Comparison of ENCODE assay signal across 10 cellular contexts in genomic region chr17:28908640-28909098, GRCh38. TPM values are rescaled to one million over a fixed set of nuclear protein-coding genes. Genes with fewer than 3 reads are reported as not detected.
A peak's percentile ranks its signal among the peaks of the same experiment; 100 is the strongest.
DNase-seq lines count a peak whose midpoint lies in the region; ATAC-seq, FAIRE-seq and TF ChIP-seq lines count a peak whose summit lies in the region.
"Had no signal": no experiment of that assay in that cellular context is flagged by ENCODE, and none has a peak within 500 bp of the region (broad histone marks: within the 10 kb centered on the region; RNA-seq: fewer than 3 reads in every experiment).

No MANE protein-coding gene starts in this region.

- peaks cover 73% of the 10 kb centered on the region for H3K36me3 Mint-ChIP-seq in MCF 10A (ENCODE audit: insufficient read depth, unreplicated experiment)

- FAIRE-seq in keratinocyte (lab: Jason Lieb, UNC), result peak; percentile 81

- no TSS peak for BruUV-seq in MCF 10A (replicated peaks; lab: Mats Ljungman, UMichigan)

- no peak overlapping the region for H3K9ac ChIP-seq in keratinocyte (ENCODE audit: control insufficient read depth, extremely low read depth, insufficient read depth, low read length)

- H3K36me3 ChIP-seq in keratinocyte (ENCODE audit: control insufficient read depth in 2 of 2, extremely low read depth in 1 of 2, insufficient read depth in 2 of 2, low read length in 2 of 2), result peaks cover 48 to 53% of the 10 kb centered on the region in 2 experiments

- H3K27ac Mint-ChIP-seq in MCF 10A (ENCODE audit: low read depth, unreplicated experiment), result peak overlapping the region; percentile 75
- H3K27ac Mint-ChIP-seq: T-helper 2 cell treated with Interferon-gamma antibody and Interleukin-4, amounts not matched to agents 5 μg/mL and 100 μg/mL, for 36 hours had no signal

- H3K4me1 Mint-ChIP-seq in MCF 10A (ENCODE audit: insufficient read depth, unreplicated experiment), result peaks cover 18% of the 10 kb centered on the region

- POLR2A ChIA-PET in MCF 10A (lab: Yijun Ruan, JAX), result interaction anchor here (0.7 to 4.5 kb wide), 12 partner anchors 10 to 189 kb away, joined by 3 to 21 read pairs (median 6); partner anchors contain the start of genes FLOT2, NEK8, PHF12 and RPL23A

- ATAC-seq in HG03135 (IDR thresholded peaks at IDR 0.05; ENCODE audit: unreplicated experiment), result no peak

- no peak overlapping the region for H2AFZ ChIP-seq in keratinocyte (ENCODE audit: control insufficient read depth, low read length)

- no peaks in the 10 kb centered on the region for H3K27me3 ChIP-seq in keratinocyte (ENCODE audit: control insufficient read depth, extremely low read depth, insufficient read depth, low read length)

- dilution Hi-C loops in keratinocyte (cut with MboI; ENCODE audit: extremely low pct_ligation_motif_present, low sequenced_read_pairs), result no loop called here

- DNase-seq in HS-5 (ENCODE audit: low read depth), result peak; percentile 49
- peak; percentile 68 for DNase-seq in MCF 10A (ENCODE audit: unreplicated experiment)
- no peak for DNase-seq in keratinocyte (ENCODE audit: low read depth, low spot score)
- peak; percentile 41 for DNase-seq in superior temporal gyrus (ENCODE audit: extremely low spot score)
- DNase-seq in NCI-H128 (lab: John Stamatoyannopoulos, UW; ENCODE audit: unreplicated experiment), result no peak
- DNase-seq in NCI-H1417 treated with DMSO at 0.1 percent for 48 hours (lab: John Stamatoyannopoulos, UW), result no peak
- DNase-seq in central memory CD4-positive, alpha-beta T cell, result no peak
- DNase-seq: NCI-H1694 had no signal

- H3K79me2 ChIP-seq in keratinocyte (ENCODE audit: control insufficient read depth, insufficient read depth, low read length), result no peaks in the 10 kb centered on the region

- no peaks in the 10 kb centered on the region for H3K9me1 ChIP-seq in keratinocyte (ENCODE audit: control insufficient read depth, extremely low read depth, insufficient read depth, low read length)

- no peaks in the 10 kb centered on the region for H3K9me3 Mint-ChIP-seq in MCF 10A (ENCODE audit: unreplicated experiment)
- H3K9me3 Mint-ChIP-seq: T-helper 2 cell treated with Interferon-gamma antibody and Interleukin-4, amounts not matched to agents 5 μg/mL and 100 μg/mL, for 36 hours had no signal

- CTCF ChIA-PET in MCF 10A (lab: Yijun Ruan, JAX), result interaction anchor here (1.1 to 2.5 kb wide), 8 partner anchors 8 to 208 kb away, joined by 3 to 17 read pairs (median 7); no protein-coding TSS in a partner anchor

- no peaks in the 10 kb centered on the region for H3K9me3 ChIP-seq in keratinocyte (ENCODE audit: control insufficient read depth, low read depth, low read length)

- H3K4me3 Mint-ChIP-seq in MCF 10A (ENCODE audit: unreplicated experiment), result no peak overlapping the region
- H3K4me3 Mint-ChIP-seq: T-helper 2 cell treated with Interferon-gamma antibody and Interleukin-4, amounts not matched to agents 5 μg/mL and 100 μg/mL, for 36 hours had no signal

- no peak overlapping the region for H3K4me2 ChIP-seq in keratinocyte (ENCODE audit: control insufficient read depth, extremely low read depth, insufficient read depth, low read depth, low read length)

- intact Hi-C loops in MCF 10A (cut with micrococcal nuclease), result no loop called here

- H3K4me3 ChIP-seq in keratinocyte (ENCODE audit: control insufficient read depth in 2 of 3, extremely low read depth in 1 of 3, insufficient read depth in 2 of 3, low read depth in 1 of 3, low read length in 3 of 3), result no peak overlapping the region

- H3K27ac ChIP-seq in keratinocyte (ENCODE audit: control insufficient read depth, insufficient read depth, low read length), result no peak overlapping the region

- no peak for TF ChIP-seq CTCF in MCF 10A (IDR thresholded peaks at IDR 0.05; ENCODE audit: unreplicated experiment)
- TF ChIP-seq CTCF in keratinocyte (optimal IDR thresholded peaks at IDR 0.05 in 1 of 3, IDR thresholded peaks at IDR 0.05 in 1 of 3, conservative IDR thresholded peaks at IDR 0.05 in 1 of 3; ENCODE audit: extremely low read depth in 1 of 3, insufficient read depth in 2 of 3, low read length in 3 of 3), result no peak

- no peaks in the 10 kb centered on the region for H3K27me3 Mint-ChIP-seq in MCF 10A (ENCODE audit: insufficient read depth, unreplicated experiment)

- H3K4me1 ChIP-seq in keratinocyte (ENCODE audit: control insufficient read depth, extremely low read depth, insufficient read depth, low read length), result peaks cover 25% of the 10 kb centered on the region

- no peaks in the 10 kb centered on the region for H4K20me1 ChIP-seq in keratinocyte (ENCODE audit: control insufficient read depth, extremely low read depth, insufficient read depth, low read length)

RNA-seq across cellular contexts. Expression of gene DHRS13, which starts 5.8 kb away (rescaled TPM):
- total RNA-seq in MCF 10A (2022), result 9.1 and 9.5 TPM in 2 replicates
- polyA plus RNA-seq in keratinocyte, result 1.7 to 4.0 TPM (median 3.4 TPM) in 3 replicates
- 1.1 TPM for polyA plus RNA-seq in keratinocyte (2011; ENCODE audit: low read depth)
- 1.9 TPM in 2 replicates for polyA plus RNA-seq in keratinocyte (2011; cell fraction: cytosol; rRNA removed)
- 2.8 and 3.0 TPM in 2 replicates for polyA plus RNA-seq in keratinocyte (2011; cell fraction: nucleus; rRNA removed)
- 1.0 and 2.6 TPM in 2 replicates for polyA plus RNA-seq in keratinocyte (2012; ENCODE audit: low replicate concordance)
- 0.89 to 4.7 TPM (median 3.5 TPM) in 3 replicates for polyA minus RNA-seq in keratinocyte
- polyA minus RNA-seq in keratinocyte (2011; cell fraction: cytosol; rRNA and poly(A)+ RNA removed), result 1.3 TPM
- 0.70 and 0.95 TPM in 2 replicates for polyA minus RNA-seq in keratinocyte (2011; cell fraction: nucleus; rRNA and poly(A)+ RNA removed)

RNA-seq across cellular contexts. Expression of gene FLOT2, which starts 11.1 kb away (rescaled TPM):
- total RNA-seq in MCF 10A (2022), result 98.5 and 126 TPM in 2 replicates
- 50.7 to 79.4 TPM (median 67.2 TPM) in 3 replicates for polyA plus RNA-seq in keratinocyte
- polyA plus RNA-seq in keratinocyte (2011; ENCODE audit: low read depth), result 40.9 TPM
- polyA plus RNA-seq in keratinocyte (2011; cell fraction: cytosol; rRNA removed), result 64.5 and 90.7 TPM in 2 replicates
- 53.1 and 62.0 TPM in 2 replicates for polyA plus RNA-seq in keratinocyte (2011; cell fraction: nucleus; rRNA removed)
- polyA plus RNA-seq in keratinocyte (2012; ENCODE audit: low replicate concordance), result 20.8 and 84.9 TPM in 2 replicates
- polyA minus RNA-seq in keratinocyte, result 85.8 to 208 TPM (median 114 TPM) in 3 replicates
- 87.1 TPM for polyA minus RNA-seq in keratinocyte (2011; cell fraction: cytosol; rRNA and poly(A)+ RNA removed)
- polyA minus RNA-seq in keratinocyte (2011; cell fraction: nucleus; rRNA and poly(A)+ RNA removed), result 20.3 and 33.7 TPM in 2 replicates

RNA-seq across cellular contexts. Expression of gene PHF12, which starts 42.6 kb away (rescaled TPM):
- total RNA-seq in MCF 10A (2022), result 37.6 and 38.2 TPM in 2 replicates
- 7.1 to 16.1 TPM (median 9.6 TPM) in 3 replicates for polyA plus RNA-seq in keratinocyte
- 17.2 TPM for polyA plus RNA-seq in keratinocyte (2011; ENCODE audit: low read depth)
- 7.7 and 14.6 TPM in 2 replicates for polyA plus RNA-seq in keratinocyte (2011; cell fraction: cytosol; rRNA removed)
- 34.3 and 36.9 TPM in 2 replicates for polyA plus RNA-seq in keratinocyte (2011; cell fraction: nucleus; rRNA removed)
- 9.8 and 13.6 TPM in 2 replicates for polyA plus RNA-seq in keratinocyte (2012; ENCODE audit: low replicate concordance)
- polyA minus RNA-seq in keratinocyte, result 13.8 to 92.4 TPM (median 17.2 TPM) in 3 replicates
- polyA minus RNA-seq in keratinocyte (2011; cell fraction: cytosol; rRNA and poly(A)+ RNA removed), result 14.6 TPM
- 16.5 and 29.5 TPM in 2 replicates for polyA minus RNA-seq in keratinocyte (2011; cell fraction: nucleus; rRNA and poly(A)+ RNA removed)

RNA-seq across cellular contexts. Expression of gene ERAL1, which starts 53.9 kb away (rescaled TPM):
- 51.6 and 53.7 TPM in 2 replicates for total RNA-seq in MCF 10A (2022)
- polyA plus RNA-seq in keratinocyte, result 46.5 to 63.3 TPM (median 60.6 TPM) in 3 replicates
- polyA plus RNA-seq in keratinocyte (2011; ENCODE audit: low read depth), result 39.8 TPM
- polyA plus RNA-seq in keratinocyte (2011; cell fraction: cytosol; rRNA removed), result 45.9 and 51.3 TPM in 2 replicates
- polyA plus RNA-seq in keratinocyte (2011; cell fraction: nucleus; rRNA removed), result 52.7 and 62.4 TPM in 2 replicates
- 39.5 and 42.5 TPM in 2 replicates for polyA plus RNA-seq in keratinocyte (2012; ENCODE audit: low replicate concordance)
- polyA minus RNA-seq in keratinocyte, result 69.9 to 97.5 TPM (median 83.5 TPM) in 3 replicates
- 48.3 TPM for polyA minus RNA-seq in keratinocyte (2011; cell fraction: cytosol; rRNA and poly(A)+ RNA removed)
- 19.4 and 24.8 TPM in 2 replicates for polyA minus RNA-seq in keratinocyte (2011; cell fraction: nucleus; rRNA and poly(A)+ RNA removed)

Comparison
In these comparisons a context has a peak if more than half of its experiments do, and no peak if none do; other contexts are left out.
1. DNase-seq: peak in HS-5 (single experiment), MCF 10A (single experiment) and superior temporal gyrus (single experiment); none in keratinocyte (single experiment), NCI-H128 (single experiment), NCI-H1417 treated with DMSO at 0.1 percent for 48 hours (single experiment) and central memory CD4-positive, alpha-beta T cell (single experiment).